ENCODE assay signal across 24 cellular contexts in the genomic region with DNA sequence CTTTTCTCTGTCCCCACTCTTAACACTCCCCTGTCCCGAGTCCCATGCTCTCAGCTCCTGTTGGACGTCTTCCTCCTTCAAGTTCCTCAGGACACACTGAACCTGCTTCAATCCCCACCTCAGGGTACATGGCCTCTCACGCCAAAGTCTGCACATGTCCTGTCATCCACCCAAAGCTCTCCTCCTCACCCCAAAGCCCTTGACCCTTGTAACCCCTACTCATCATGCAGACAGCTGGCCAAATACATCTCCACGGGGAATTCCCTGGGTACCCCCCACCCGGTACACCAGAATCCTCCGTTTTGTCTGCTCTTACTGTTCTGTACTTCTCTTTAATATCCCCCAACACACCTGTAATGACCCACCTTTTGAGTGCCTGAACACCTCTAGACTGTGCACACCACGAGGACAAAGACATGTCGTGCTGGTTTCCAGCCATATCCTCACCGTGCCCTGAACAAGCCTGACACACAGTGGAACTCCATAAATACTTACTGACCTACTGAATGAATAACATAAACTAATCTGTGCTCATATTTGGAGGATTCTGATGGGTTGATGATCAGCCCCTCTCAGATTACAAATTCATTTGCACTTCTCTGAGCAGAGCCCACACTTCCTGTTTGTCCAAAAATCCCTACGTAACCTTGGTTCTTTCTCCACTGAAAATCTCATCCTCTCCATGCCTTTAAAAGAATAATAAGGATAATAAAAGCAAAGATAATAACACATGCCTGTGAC.
"Had no signal": no experiment of that assay in that cellular context is flagged by ENCODE, and none has a peak within 500 bp of the region (broad histone marks: within the 10 kb centered on the region; RNA-seq: fewer than 3 reads in every experiment).

No MANE protein-coding gene starts in this region.

- H3K4me3 Mint-ChIP-seq: activated CD4-positive, alpha-beta T cell treated with anti-CD3 and anti-CD28 coated beads, Interleukin-2, amount 10 ng/mL, durations not matched to agents 7 days and 5 days; activated CD8-positive, alpha-beta T cell treated with anti-CD3 and anti-CD28 coated beads, Interleukin-2, amount 10 ng/mL, durations not matched to agents 7 days and 5 days; natural killer cell; stimulated activated naive CD8-positive, alpha-beta T cell treated with anti-CD3 and anti-CD28 coated beads, Interleukin-15, amount 100 ng/mL, for 72 hours had no signal

- H3K4me1 Mint-ChIP-seq: activated CD4-positive, alpha-beta T cell treated with anti-CD3 and anti-CD28 coated beads, Interleukin-2, amount 10 ng/mL, durations not matched to agents 7 days and 5 days; natural killer cell; stimulated activated naive CD8-positive, alpha-beta T cell treated with anti-CD3 and anti-CD28 coated beads, Interleukin-15, amount 100 ng/mL, for 72 hours had no signal

- H3K9me3 Mint-ChIP-seq: natural killer cell had no signal

- H3K27ac Mint-ChIP-seq: activated CD4-positive, alpha-beta T cell treated with anti-CD3 and anti-CD28 coated beads, Interleukin-2, amount 10 ng/mL, durations not matched to agents 7 days and 5 days; activated CD8-positive, alpha-beta T cell treated with anti-CD3 and anti-CD28 coated beads, Interleukin-2, amount 10 ng/mL, durations not matched to agents 7 days and 5 days; natural killer cell had no signal

- H3K36me3 Mint-ChIP-seq: natural killer cell had no signal

- H3K36me3 ChIP-seq: breast epithelium, right atrium auricular region, upper lobe of left lung had no signal

- H3K27ac ChIP-seq: breast epithelium, right atrium auricular region, skin epidermis, upper lobe of left lung had no signal

- H3K27me3 ChIP-seq: breast epithelium, right atrium auricular region, upper lobe of left lung had no signal

- DNase-seq: activated CD4-positive, alpha-beta T cell treated with anti-CD3 and anti-CD28 coated beads, Interleukin-2, amount 10 ng/mL, durations not matched to agents 7 days and 5 days; activated CD8-positive, alpha-beta memory T cell treated with anti-CD3 and anti-CD28 coated beads, Interleukin-2, amount 50 U/mL, for 4 hours; activated CD8-positive, alpha-beta T cell treated with anti-CD3 and anti-CD28 coated beads, Interleukin-2, amount 10 ng/mL, durations not matched to agents 7 days and 5 days; activated effector memory CD4-positive, alpha-beta T cell treated with Interleukin-2 at 50 U/mL for 16 hours; activated naive CD4-positive, alpha-beta T cell treated with anti-CD3 and anti-CD28 coated beads, Interleukin-2, amount 50 U/mL, for 16 hours; activated T-cell treated with anti-CD3 and anti-CD28 coated beads, Interleukin-2, amount 50 U/mL, for 48 hours; aorta; effector CD4-positive, alpha-beta T cell; head of caudate nucleus; kidney; natural killer cell; nucleus accumbens; posterior cingulate gyrus; stimulated activated CD4-positive, alpha-beta T cell treated with anti-CD3 and anti-CD28 coated beads, Interleukin-15, amount 100 ng/mL, for 24 hours; stimulated activated CD4-positive, alpha-beta T cell treated with anti-CD3 and anti-CD28 coated beads, Interleukin-2, amount 100 ng/mL, for 48 hours; stimulated activated naive CD8-positive, alpha-beta T cell treated with anti-CD3 and anti-CD28 coated beads, Interleukin-15, amount 100 ng/mL, for 72 hours; T1000; upper lobe of left lung had no signal

- ATAC-seq: activated CD4-positive, CD25-positive, alpha-beta regulatory T cell treated with anti-CD3 and anti-CD28 coated beads, Interleukin-2, amount 50 U/mL, for 24 hours; activated CD8-positive, alpha-beta T cell treated with anti-CD3 and anti-CD28 coated beads, Interleukin-2, amount 10 ng/mL, durations not matched to agents 7 days and 5 days; left lobe of liver; natural killer cell; stimulated activated naive CD8-positive, alpha-beta T cell treated with anti-CD3 and anti-CD28 coated beads, Interleukin-15, amount 100 ng/mL, for 72 hours had no signal

- H3K4me1 ChIP-seq: breast epithelium, upper lobe of left lung had no signal

- H3K4me3 ChIP-seq: breast epithelium, lung, right atrium auricular region, skin epidermis, upper lobe of left lung had no signal

- H3K9me3 ChIP-seq: breast epithelium, upper lobe of left lung had no signal
